Comparison of ENCODE assay signal across 8 cellular contexts in the genomic region with DNA sequence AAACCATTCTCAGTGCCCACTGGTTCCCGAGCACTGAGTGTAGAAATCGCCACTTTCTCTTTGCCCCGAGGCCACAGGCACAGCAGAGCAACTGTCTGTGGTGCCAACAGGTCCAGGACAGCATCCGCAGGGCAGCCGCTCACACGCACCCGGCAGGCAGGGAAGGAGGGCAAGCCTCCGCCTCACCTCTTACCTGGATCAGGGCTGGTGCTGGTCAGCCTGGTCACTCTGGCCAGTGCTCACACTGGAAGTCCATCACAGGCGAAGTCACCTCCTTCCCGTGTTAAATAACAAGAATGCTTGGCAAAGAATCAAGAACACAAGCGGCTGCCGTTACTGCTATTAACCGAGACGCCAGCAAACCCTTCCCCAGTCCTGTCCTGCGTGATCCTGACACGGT. TPM values are rescaled to one million over a fixed set of nuclear protein-coding genes. Genes with fewer than 3 reads are reported as not detected.
DNase-seq lines count a peak whose midpoint lies in the region; FAIRE-seq and TF ChIP-seq lines count a peak whose summit lies in the region.

No MANE protein-coding gene starts in this region.

- POLR2A ChIA-PET in activated CD4-positive, alpha-beta memory T cell treated with anti-CD3 and anti-CD28 coated beads for 36 hours (lab: Charles Lee) = interaction anchor here (0.8 to 2.4 kb wide), 3 partner anchors 11 to 360 kb away, joined by 3 to 25 read pairs (median 6); no protein-coding TSS in a partner anchor

- peaks cover 23% of the 10 kb centered on the region for H3K4me1 ChIP-seq in hepatocyte (ENCODE audit: insufficient read depth)
- H3K4me1 ChIP-seq in smooth muscle cell (ENCODE audit: low read depth) = peaks cover 17% of the 10 kb centered on the region

- H3K9me3 ChIP-seq in hepatocyte (ENCODE audit: low read depth) (no peaks in the 10 kb centered on the region), smooth muscle cell (replicated peaks; ENCODE audit: low read depth) (no peaks in the 10 kb centered on the region)

- no peaks in the 10 kb centered on the region for H3F3A ChIP-seq in smooth muscle cell (ENCODE audit: low read depth)

- peaks cover 14% of the 10 kb centered on the region for H3K4me1 Mint-ChIP-seq in T-helper 2 cell treated with Interferon-gamma antibody and Interleukin-4, amounts not matched to agents 5 μg/mL and 100 μg/mL, for 36 hours (ENCODE audit: low read depth)
- H3K4me1 Mint-ChIP-seq in activated CD4-positive, alpha-beta memory T cell treated with anti-CD3 and anti-CD28 coated beads for 36 hours (ENCODE audit: low read depth) = peaks cover 31% of the 10 kb centered on the region

- H3K4me3 ChIP-seq in hepatocyte = peak overlapping the region; percentile 19
- peak overlapping the region; percentile 98 for H3K4me3 ChIP-seq in smooth muscle cell

- H3K27ac Mint-ChIP-seq in T-helper 2 cell treated with Interferon-gamma antibody and Interleukin-4, amounts not matched to agents 5 μg/mL and 100 μg/mL, for 36 hours = peak overlapping the region; percentile 94
- H3K27ac Mint-ChIP-seq in activated CD4-positive, alpha-beta memory T cell treated with anti-CD3 and anti-CD28 coated beads for 36 hours = peak overlapping the region; percentile 87

- H3K4me2 ChIP-seq in hepatocyte (peak overlapping the region; percentile 98), smooth muscle cell (peak overlapping the region; percentile 97)

- H3K36me3 ChIP-seq in hepatocyte (replicated peaks; ENCODE audit: insufficient read depth, low read depth) (no peaks in the 10 kb centered on the region), smooth muscle cell (ENCODE audit: low read depth) (no peaks in the 10 kb centered on the region)

- CTCF ChIA-PET in activated CD4-positive, alpha-beta memory T cell treated with anti-CD3 and anti-CD28 coated beads for 36 hours (lab: Charles Lee) = interaction anchor here (0.7 to 3.7 kb wide), 5 partner anchors 32 to 321 kb away, joined by 3 to 14 read pairs (median 3); no protein-coding TSS in a partner anchor

- H2AFZ ChIP-seq in hepatocyte (no peak overlapping the region), smooth muscle cell (ENCODE audit: low read depth) (no peak overlapping the region)

- H3K79me2 ChIP-seq in hepatocyte (peaks cover 53% of the 10 kb centered on the region), smooth muscle cell (ENCODE audit: low read depth) (peaks cover 36% of the 10 kb centered on the region)

- no peak overlapping the region for H3K9ac ChIP-seq in smooth muscle cell (ENCODE audit: low read depth)

- no peaks in the 10 kb centered on the region for H3K9me2 ChIP-seq in hepatocyte (replicated peaks; ENCODE audit: insufficient read depth)

- DNase-seq in T-helper 2 cell treated with Interferon-gamma antibody and Interleukin-4, amounts not matched to agents 5 μg/mL and 100 μg/mL, for 36 hours (ENCODE audit: low spot score) = no peak
- DNase-seq in T-helper 2 cell (no peak), hepatocyte (ENCODE audit: low spot score) (no peak), smooth muscle cell (lab: John Stamatoyannopoulos, UW; ENCODE audit: unreplicated experiment) (no peak), H54 (ENCODE audit: insufficient read length, low spot score) (no peak), GM20000 (ENCODE audit: low spot score) (no peak)
- no peak for DNase-seq in activated CD4-positive, alpha-beta memory T cell treated with anti-CD3 and anti-CD28 coated beads for 36 hours
- DNase-seq in NK-92 treated with Interleukin-12 subunit alpha and Interleukin-12 subunit beta, amount 100 ng/mL, for 24 hours (lab: John Stamatoyannopoulos, UW) = no peak

- TF ChIP-seq CTCF in hepatocyte (IDR thresholded peaks at IDR 0.05; ENCODE audit: poor library complexity) (no peak), smooth muscle cell (IDR thresholded peaks at IDR 0.05; ENCODE audit: borderline replicate concordance, insufficient read depth, poor library complexity, severe bottlenecking) (no peak), GM20000 (IDR thresholded peaks at IDR 0.05; ENCODE audit: extremely low read depth, missing control alignments) (no peak)

- no peak for TF ChIP-seq POLR2A in H54 (IDR thresholded peaks at IDR 0.05; ENCODE audit: low read depth, low read length)

- peaks cover 38% of the 10 kb centered on the region for H3K36me3 Mint-ChIP-seq in T-helper 2 cell treated with Interferon-gamma antibody and Interleukin-4, amounts not matched to agents 5 μg/mL and 100 μg/mL, for 36 hours (ENCODE audit: low read depth)
- H3K36me3 Mint-ChIP-seq in activated CD4-positive, alpha-beta memory T cell treated with anti-CD3 and anti-CD28 coated beads for 36 hours = peaks cover 34% of the 10 kb centered on the region

- intact Hi-C loops in activated CD4-positive, alpha-beta memory T cell treated with anti-CD3 and anti-CD28 coated beads for 36 hours (cut with micrococcal nuclease) = no loop called here

- peaks cover 64% of the 10 kb centered on the region for H4K20me1 ChIP-seq in hepatocyte (ENCODE audit: insufficient read depth, poor library complexity, severe bottlenecking)
- peaks cover 75% of the 10 kb centered on the region for H4K20me1 ChIP-seq in smooth muscle cell (ENCODE audit: low read depth)

- FAIRE-seq in H54 (lab: Jason Lieb, UNC) = no peak

- no peaks in the 10 kb centered on the region for H3K27me3 Mint-ChIP-seq in T-helper 2 cell treated with Interferon-gamma antibody and Interleukin-4, amounts not matched to agents 5 μg/mL and 100 μg/mL, for 36 hours (ENCODE audit: low read depth)
- H3K27me3 Mint-ChIP-seq in activated CD4-positive, alpha-beta memory T cell treated with anti-CD3 and anti-CD28 coated beads for 36 hours = no peaks in the 10 kb centered on the region

- H3K27me3 ChIP-seq in hepatocyte (no peaks in the 10 kb centered on the region), smooth muscle cell (ENCODE audit: low read depth) (no peaks in the 10 kb centered on the region)

- peak overlapping the region; percentile 73 for H3K27ac ChIP-seq in hepatocyte
- peak overlapping the region; percentile 63 for H3K27ac ChIP-seq in smooth muscle cell (ENCODE audit: low read depth)

- no peaks in the 10 kb centered on the region for H3K9me3 Mint-ChIP-seq in T-helper 2 cell treated with Interferon-gamma antibody and Interleukin-4, amounts not matched to agents 5 μg/mL and 100 μg/mL, for 36 hours
- H3K9me3 Mint-ChIP-seq in activated CD4-positive, alpha-beta memory T cell treated with anti-CD3 and anti-CD28 coated beads for 36 hours = no peaks in the 10 kb centered on the region

- 62% methylated on average over 16 of the region's 16 CpGs for WGBS in hepatocyte (ENCODE audit: low lambda C conversion rate, missing lambda C conversion rate)
- WGBS in smooth muscle cell (ENCODE audit: low lambda C conversion rate) = 70% methylated on average over 16 of the region's 16 CpGs

- H3K4me3 Mint-ChIP-seq in T-helper 2 cell treated with Interferon-gamma antibody and Interleukin-4, amounts not matched to agents 5 μg/mL and 100 μg/mL, for 36 hours = peak overlapping the region; percentile 97
- H3K4me3 Mint-ChIP-seq in activated CD4-positive, alpha-beta memory T cell treated with anti-CD3 and anti-CD28 coated beads for 36 hours = peak overlapping the region; percentile 99

RNA-seq across cellular contexts. Expression of a gene that starts 13.7 kb away (rescaled TPM):
- not detected for total RNA-seq in activated CD4-positive, alpha-beta memory T cell treated with anti-CD3 and anti-CD28 coated beads for 36 hours
- total RNA-seq in hepatocyte = 31.7 and 33.3 TPM in 2 replicates
- 39.4 and 47.3 TPM in 2 replicates for polyA plus RNA-seq in hepatocyte
- 14.6 and 25.5 TPM in 2 replicates for total RNA-seq in smooth muscle cell
- 57.8 and 58.5 TPM in 2 replicates for polyA plus RNA-seq in smooth muscle cell

RNA-seq across cellular contexts. Expression of a gene that starts 16.6 kb away (rescaled TPM):
- 1 to 10 TPM; 1.2 to 1.5 TPM for total RNA-seq in activated CD4-positive, alpha-beta memory T cell treated with anti-CD3 and anti-CD28 coated beads for 36 hours
- total RNA-seq in hepatocyte (not detected in 2 replicates), smooth muscle cell (not detected in 2 replicates)
- polyA plus RNA-seq in hepatocyte (not detected in 2 replicates), smooth muscle cell (not detected in 2 replicates)

RNA-seq across cellular contexts. Expression of a gene that starts 22.2 kb away (rescaled TPM):
- not detected for total RNA-seq in activated CD4-positive, alpha-beta memory T cell treated with anti-CD3 and anti-CD28 coated beads for 36 hours
- total RNA-seq in hepatocyte (not detected in 2 replicates), smooth muscle cell (not detected in 2 replicates)
- polyA plus RNA-seq in hepatocyte (not detected in 2 replicates), smooth muscle cell (not detected in 2 replicates)

RNA-seq across cellular contexts. Expression of a gene that starts 31.9 kb away (rescaled TPM):
- not detected for total RNA-seq in activated CD4-positive, alpha-beta memory T cell treated with anti-CD3 and anti-CD28 coated beads for 36 hours
- total RNA-seq in hepatocyte (not detected in 2 replicates), smooth muscle cell (not detected in 2 replicates)
- polyA plus RNA-seq in hepatocyte (not detected in 2 replicates), smooth muscle cell (not detected in 2 replicates)

RNA-seq across cellular contexts. Expression of a gene that starts 38.2 kb away (rescaled TPM):
- total RNA-seq in activated CD4-positive, alpha-beta memory T cell treated with anti-CD3 and anti-CD28 coated beads for 36 hours = not detected
- total RNA-seq in hepatocyte = 1.5 and 35.9 TPM in 2 replicates
- polyA plus RNA-seq in hepatocyte = 0.85 and 1.4 TPM in 2 replicates
- total RNA-seq in smooth muscle cell = not detected in 2 replicates
- not detected in 2 replicates for polyA plus RNA-seq in smooth muscle cell

Comparison
In these comparisons a context has a peak if more than half of its experiments do, and no peak if none do; other contexts are left out.
1. RNA of a gene that starts 13.7 kb away (total RNA-seq): 31.7 to 33.3 TPM in hepatocyte and 14.6 to 25.5 TPM in smooth muscle cell; not detected in activated CD4-positive, alpha-beta memory T cell treated with anti-CD3 and anti-CD28 coated beads for 36 hours; every median in the first group is over 10 times any median in the second.